Comparison of ENCODE assay signal across 1 cellular context in genomic region chr1:21437341-21437640, GRCh38.
TF ChIP-seq lines count a peak whose summit lies in the region.

No MANE protein-coding gene starts in this region.

TF ChIP-seq in K562, 482 proteins besides CTCF, POLR2A, EP300 and RAD21 (continued from another document):
- TF ChIP-seq GTF3C2 (IDR thresholded peaks at IDR 0.05; ENCODE audit: borderline replicate concordance, extremely low read depth, insufficient read length) (no peak), SMAD4 (CRISPR knock-in tag; conservative IDR thresholded peaks at IDR 0.05) (no peak), CBFA2T3 (IDR thresholded peaks at IDR 0.05) (no peak), HLTF (IDR thresholded peaks at IDR 0.05) (no peak)
